ENCODE assay signal across 8 cellular contexts in genomic region chr20:18566892-18567738, GRCh38. TPM values are rescaled to one million over a fixed set of nuclear protein-coding genes. Genes with fewer than 3 reads are reported as not detected.
A peak's percentile ranks its signal among the peaks of the same experiment; 100 is the strongest.
DNase-seq lines count a peak whose midpoint lies in the region; ATAC-seq and TF ChIP-seq lines count a peak whose summit lies in the region.

Gene SMIM26 (plus strand): TSS chr20:18567432. CDS start chr20:18567479, 47 bp downstream.

- peak within 1 kb of the TSS; percentile 99 for H3K27ac Mint-ChIP-seq in effector memory CD8-positive, alpha-beta T cell
- peak within 1 kb of the TSS; percentile 99 for H3K27ac Mint-ChIP-seq in memory B cell

- no peak for TF ChIP-seq CTCF in GM20000 (IDR thresholded peaks at IDR 0.05; ENCODE audit: extremely low read depth, missing control alignments)

- no peaks in the 10 kb centered on the region for H3K27me3 Mint-ChIP-seq in effector memory CD8-positive, alpha-beta T cell
- no peaks in the 10 kb centered on the region for H3K27me3 Mint-ChIP-seq in memory B cell

- H3K9me3 Mint-ChIP-seq in effector memory CD8-positive, alpha-beta T cell = peaks cover 0 to 2% of the 10 kb centered on the region in 2 donors
- H3K9me3 Mint-ChIP-seq in memory B cell = peaks cover 3% of the 10 kb centered on the region

- peak; percentile 99 for ATAC-seq in effector memory CD8-positive, alpha-beta T cell (replicated peaks)
- ATAC-seq in memory B cell (ENCODE audit: low read depth) = peak; percentile 98

- POLR2A ChIA-PET in activated CD8-positive, alpha-beta memory T cell treated with anti-CD3 and anti-CD28 coated beads for 36 hours (lab: Charles Lee) = no interaction called here

- DNase-seq in CMK (ENCODE audit: low read depth) (peak; percentile 68), GM20000 (ENCODE audit: low spot score) (peak; percentile 91), HT-29 (ENCODE audit: low spot score) (peak; percentile 96), NOMO-1 (lab: John Stamatoyannopoulos, UW; ENCODE audit: unreplicated experiment in 2 of 2) (peak; percentile 83 to 88), memory B cell (ENCODE audit: low spot score in 2 of 2) (peak; percentile 91)
- peak; percentile 91 to 93 (median 93) for DNase-seq in effector memory CD8-positive, alpha-beta T cell
- DNase-seq in stimulated activated CD8-positive, alpha-beta memory T cell treated with anti-CD3 and anti-CD28 coated beads, Interleukin-12 subunit alpha, Interleukin-12 subunit beta, amount 100 ng/mL, for 24 hours (ENCODE audit: extremely low read depth) = peak; percentile 84

- H3K4me1 Mint-ChIP-seq in effector memory CD8-positive, alpha-beta T cell (ENCODE audit: low read depth in 2 of 2) = peaks cover 9 to 20% of the 10 kb centered on the region in 2 donors
- peaks cover 17% of the 10 kb centered on the region for H3K4me1 Mint-ChIP-seq in memory B cell

- H3K36me3 Mint-ChIP-seq in effector memory CD8-positive, alpha-beta T cell (ENCODE audit: insufficient read depth) = peaks cover 21% of the 10 kb centered on the region
- peaks cover 17% of the 10 kb centered on the region for H3K36me3 Mint-ChIP-seq in memory B cell

- peak within 1 kb of the TSS; percentile 87 to 96 for H3K4me3 Mint-ChIP-seq in effector memory CD8-positive, alpha-beta T cell
- peak within 1 kb of the TSS; percentile 99 for H3K4me3 Mint-ChIP-seq in memory B cell

- CTCF ChIA-PET in activated CD8-positive, alpha-beta memory T cell treated with anti-CD3 and anti-CD28 coated beads for 36 hours (lab: Charles Lee) = no interaction called here

RNA-seq across cellular contexts. Expression of gene SMIM26, which starts in this region (rescaled TPM):
- total RNA-seq in HT-29 (2014; rRNA removed; shearing (Covaris generic)) = 90.8 and 94.2 TPM in 2 replicates
- total RNA-seq in activated CD8-positive, alpha-beta memory T cell treated with anti-CD3 and anti-CD28 coated beads for 36 hours = 10 to 100 TPM; 43.9 to 54.2 TPM

Comparison
In these comparisons a context has a peak if more than half of its experiments do, and no peak if none do; other contexts are left out.
1. Peak in every context shown above with its lines: DNase-seq and ATAC-seq.